ENCODE assay signal across 12 cellular contexts in the genomic region with DNA sequence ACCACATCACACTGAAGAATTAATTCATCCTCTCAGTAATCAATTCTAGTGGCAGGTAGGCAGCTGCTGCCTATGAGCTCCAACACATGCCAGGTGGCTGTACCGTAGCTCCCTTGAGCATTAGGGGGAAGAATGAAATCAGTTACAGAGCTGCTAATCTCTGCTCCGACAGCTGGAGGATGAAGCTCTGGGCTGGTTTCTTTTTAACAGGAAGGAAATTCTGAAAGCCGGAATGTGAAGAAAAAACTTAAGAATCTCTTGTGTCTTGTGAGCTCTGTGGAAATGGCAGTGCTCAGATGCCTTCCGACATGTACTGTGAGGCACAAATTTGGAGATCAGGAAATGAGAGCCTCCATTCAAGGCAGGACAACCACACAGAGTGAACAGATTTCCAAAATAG. TPM values are rescaled to one million over a fixed set of nuclear protein-coding genes. Genes with fewer than 3 reads are reported as not detected.
DNase-seq lines count a peak whose midpoint lies in the region; ATAC-seq and TF ChIP-seq lines count a peak whose summit lies in the region.
"Had no signal": no experiment of that assay in that cellular context is flagged by ENCODE, and none has a peak within 500 bp of the region (broad histone marks: within the 10 kb centered on the region; RNA-seq: fewer than 3 reads in every experiment).

No MANE protein-coding gene starts in this region.

- no peaks in the 10 kb centered on the region for H4K20me1 ChIP-seq in OCI-LY1 (ENCODE audit: insufficient read depth, low read length)

- H3K27ac ChIP-seq in OCI-LY1 (ENCODE audit: low read depth, low read length, poor library complexity, severe bottlenecking) (no peak overlapping the region), tibial artery (no peak overlapping the region)
- H3K27ac ChIP-seq: C4-2B had no signal

- H3K4me3 ChIP-seq in OCI-LY1 (ENCODE audit: low read depth, low read length, poor library complexity, severe bottlenecking) (no peak overlapping the region), tibial artery (no peak overlapping the region)

- no peaks in the 10 kb centered on the region for H3K9me3 Mint-ChIP-seq in stimulated activated naive CD8-positive, alpha-beta T cell treated with anti-CD3 and anti-CD28 coated beads, Interleukin-15, amount 100 ng/mL, for 72 hours
- no peaks in the 10 kb centered on the region for H3K9me3 Mint-ChIP-seq in type B pancreatic cell

- H3K27me3 ChIP-seq in OCI-LY1 (ENCODE audit: insufficient read depth, low read length) (no peaks in the 10 kb centered on the region), tibial artery (peaks cover 0 to 12% of the 10 kb centered on the region in 2 donors)

- H3K4me1 Mint-ChIP-seq in stimulated activated naive CD8-positive, alpha-beta T cell treated with anti-CD3 and anti-CD28 coated beads, Interleukin-15, amount 100 ng/mL, for 72 hours, result peaks cover 38% of the 10 kb centered on the region
- H3K4me1 Mint-ChIP-seq in type B pancreatic cell (ENCODE audit: unreplicated experiment), result peaks cover 17% of the 10 kb centered on the region

- H3K27ac Mint-ChIP-seq in stimulated activated naive CD8-positive, alpha-beta T cell treated with anti-CD3 and anti-CD28 coated beads, Interleukin-15, amount 100 ng/mL, for 72 hours, result peak overlapping the region in 1 of 2 donors; percentile 61
- H3K27ac Mint-ChIP-seq in type B pancreatic cell, result peak overlapping the region; percentile 8

- H3K9me2 ChIP-seq in OCI-LY1 (ENCODE audit: low read depth, low read length), result no peaks in the 10 kb centered on the region

- H3K4me2 ChIP-seq in OCI-LY1 (ENCODE audit: low read length), result peak overlapping the region; percentile 45

- H3K27me3 Mint-ChIP-seq in stimulated activated naive CD8-positive, alpha-beta T cell treated with anti-CD3 and anti-CD28 coated beads, Interleukin-15, amount 100 ng/mL, for 72 hours, result peaks cover 7% of the 10 kb centered on the region
- H3K27me3 Mint-ChIP-seq in type B pancreatic cell, result no peaks in the 10 kb centered on the region

- no peaks in the 10 kb centered on the region for H3K36me3 Mint-ChIP-seq in type B pancreatic cell

- H3F3A ChIP-seq in OCI-LY1 (ENCODE audit: insufficient read depth, low read length), result no peaks in the 10 kb centered on the region

- intact Hi-C loops in tibial artery (cut with DNase I; ENCODE audit: low total_unique reads), result loop anchor here (10.0 kb wide), 1 partner anchor 53 kb away; no protein-coding TSS in a partner anchor

- H3K36me3 ChIP-seq in OCI-LY1 (ENCODE audit: insufficient read depth, low read length) (no peaks in the 10 kb centered on the region), tibial artery (no peaks in the 10 kb centered on the region)

- TF ChIP-seq CTCF in OCI-LY1 (IDR thresholded peaks at IDR 0.05; ENCODE audit: low read length) (no peak), type B pancreatic cell (conservative IDR thresholded peaks at IDR 0.05) (no peak), tibial artery (IDR thresholded peaks at IDR 0.05) (no peak)

- no peaks in the 10 kb centered on the region for H3K79me2 ChIP-seq in OCI-LY1 (ENCODE audit: insufficient read depth, low read length)

- H2AFZ ChIP-seq in OCI-LY1 (ENCODE audit: low read length), result no peak overlapping the region

- H3K9ac ChIP-seq in OCI-LY1 (ENCODE audit: low read length), result no peak overlapping the region

- H3K4me1 ChIP-seq in OCI-LY1 (ENCODE audit: insufficient read depth, low read length, severe bottlenecking) (peaks cover 28% of the 10 kb centered on the region), tibial artery (peaks cover 0 to 15% (median 7%) of the 10 kb centered on the region in 4 donors)

- H3K4me3 Mint-ChIP-seq in stimulated activated naive CD8-positive, alpha-beta T cell treated with anti-CD3 and anti-CD28 coated beads, Interleukin-15, amount 100 ng/mL, for 72 hours, result peak overlapping the region; percentile 50 to 67
- H3K4me3 Mint-ChIP-seq in type B pancreatic cell, result peak overlapping the region; percentile 19

- no peaks in the 10 kb centered on the region for H3K9me3 ChIP-seq in OCI-LY1 (ENCODE audit: low read length)
- H3K9me3 ChIP-seq in tibial artery, result no peaks in the 10 kb centered on the region

- ATAC-seq in stimulated activated naive CD8-positive, alpha-beta T cell treated with anti-CD3 and anti-CD28 coated beads, Interleukin-15, amount 100 ng/mL, for 72 hours, result no peak
- no peak for ATAC-seq in stimulated activated naive CD8-positive, alpha-beta T cell treated with anti-CD3 and anti-CD28 coated beads, Interleukin-15, Interleukin-2, amounts not matched to agents 100 U/mL and 50 U/mL, for 24 hours
- ATAC-seq: sciatic nerve had no signal

- no peak for DNase-seq in stimulated activated naive CD8-positive, alpha-beta T cell treated with anti-CD3 and anti-CD28 coated beads, Interleukin-15, amount 100 ng/mL, for 72 hours
- no peak for DNase-seq in stimulated activated naive CD8-positive, alpha-beta T cell treated with anti-CD3 and anti-CD28 coated beads, Interleukin-15, Interleukin-2, amounts not matched to agents 100 U/mL and 50 U/mL, for 24 hours
- DNase-seq in dermis blood vessel endothelial cell (peak; percentile 51), type B pancreatic cell (ENCODE audit: extremely low spot score, unreplicated experiment) (no peak), H4 (ENCODE audit: low spot score) (no peak), NCI-H2196 treated with DMSO at 0.1 percent for 48 hours (lab: John Stamatoyannopoulos, UW; ENCODE audit: unreplicated experiment) (no peak), tibial artery (no peak)
- DNase-seq: cortex of kidney, NCI-H446 had no signal

RNA-seq across cellular contexts. Expression of a gene that starts 2.8 kb away (rescaled TPM):
- 20.9 and 25.6 TPM in 2 replicates for total RNA-seq in dermis blood vessel endothelial cell
- total RNA-seq in type B pancreatic cell (ENCODE audit: low replicate concordance), result 15.7 and 27.8 TPM in 2 replicates
- 7.4 and 10.1 TPM in 2 replicates for total RNA-seq in H4 (2014; rRNA removed; shearing (Covaris generic))

RNA-seq across cellular contexts. Expression of a gene that starts 33.6 kb away (rescaled TPM):
- 3.2 and 5.8 TPM in 2 replicates for total RNA-seq in dermis blood vessel endothelial cell
- total RNA-seq in type B pancreatic cell (ENCODE audit: low replicate concordance), result 38.6 and 94.9 TPM in 2 replicates
- total RNA-seq in H4 (2014; rRNA removed; shearing (Covaris generic)), result 13.5 and 15.5 TPM in 2 replicates
